23 cellular contexts compared by ENCODE assay signal in genomic region chr20:33175123-33175522, GRCh38. TPM values are rescaled to one million over a fixed set of nuclear protein-coding genes. Genes with fewer than 3 reads are reported as not detected.
DNase-seq lines count a peak whose midpoint lies in the region; ATAC-seq, FAIRE-seq and TF ChIP-seq lines count a peak whose summit lies in the region.
"Had no signal": no experiment of that assay in that cellular context is flagged by ENCODE, and none has a peak within 500 bp of the region (broad histone marks: within the 10 kb centered on the region; RNA-seq: fewer than 3 reads in every experiment).

No MANE protein-coding gene starts in this region.

- BruUV-seq in HepG2 (replicated peaks; lab: Mats Ljungman, UMichigan): no TSS peak
- no TSS peak for BruUV-seq in PC-3 (replicated peaks; lab: Mats Ljungman, UMichigan)

- POLR2A ChIA-PET in HepG2 (lab: Yijun Ruan, JAX) (no interaction called here), PC-3 (lab: Charles Lee; ENCODE audit: unreplicated experiment) (no interaction called here)

- H3K79me2 ChIP-seq in HepG2 (ENCODE audit: insufficient read depth, low read length): no peaks in the 10 kb centered on the region
- no peaks in the 10 kb centered on the region for H3K79me2 ChIP-seq in PC-3 (ENCODE audit: low read length)

- H3K27ac ChIP-seq in RWPE2 (ENCODE audit: poor library complexity, severe bottlenecking) (no peak overlapping the region), HepG2 (ENCODE audit: extremely low read length, insufficient read depth, low read length) (no peak overlapping the region), PC-3 (ENCODE audit: low read length) (no peak overlapping the region)
- H3K27ac ChIP-seq: A549 had no signal

- no peak for TF ChIP-seq RAD21 in HepG2 (CRISPR knock-in tag; IDR thresholded peaks at IDR 0.05)

- H3K9ac ChIP-seq in HepG2 (ENCODE audit: insufficient read depth, low read depth, low read length) (no peak overlapping the region), PC-3 (ENCODE audit: low read length) (no peak overlapping the region)

- FAIRE-seq in HepG2 (lab: Jason Lieb, UNC): no peak
- FAIRE-seq: A549, GM12878, GM18507 had no signal

- DNase-seq in cardiac septum (ENCODE audit: low spot score) (peak; percentile 39), Right ventricle myocardium superior (no peak), RWPE2 (ENCODE audit: low spot score) (peak; percentile 53), HepG2 (ENCODE audit: low spot score) (no peak), PC-3 (no peak)
- no peak for DNase-seq in activated effector memory CD4-positive, alpha-beta T cell treated with anti-CD3 and anti-CD28 coated beads, Interleukin-2, amount 50 U/mL, for 16 hours
- DNase-seq: 8988T; ACHN; AML-193; C1 segment of cervical spinal cord; Calu3; CD4-positive, alpha-beta memory T cell; COR-L47; DMS79; EL; GDM1; H9 had no signal

- intact Hi-C loops in cardiac septum (cut with DNase I): no loop called here
- intact Hi-C loops in Right ventricle myocardium superior (cut with DNase I): no loop called here
- intact Hi-C loops in HepG2 (cut with micrococcal nuclease; ENCODE audit: unreplicated experiment): no loop called here
- intact Hi-C loops in PC-3 (cut with micrococcal nuclease): no loop called here

- CTCF ChIA-PET in HepG2 (lab: Yijun Ruan, JAX; ENCODE audit: low intra/inter-chr PET ratio, low total read pairs) (no interaction called here), PC-3 (lab: Charles Lee) (no interaction called here)

- in situ Hi-C loops in HepG2 (cut with HindIII; ENCODE audit: extremely low pct_ligation_motif_present, low pct_unique_long_range_greater_than_20kb): no loop called here

- H3K9me2 ChIP-seq in PC-3 (replicated peaks; ENCODE audit: low read length): no peaks in the 10 kb centered on the region

- no peak for TF ChIP-seq POLR2A in HepG2 (IDR thresholded peaks at IDR 0.05; ENCODE audit: insufficient read depth in 1 of 2, low read depth in 2 of 2, low read length in 2 of 2)

- H3K4me3 ChIP-seq in RWPE2 (ENCODE audit: severe bottlenecking): no peak overlapping the region
- no peak overlapping the region for H3K4me3 ChIP-seq in HepG2 (replicated peaks in 1 of 3; ENCODE audit: insufficient read depth in 1 of 3, low read depth in 2 of 3, low read length in 3 of 3)
- H3K4me3 ChIP-seq in PC-3 (ENCODE audit: low read length): no peak overlapping the region
- H3K4me3 ChIP-seq: A549, GM12878, GM23338 had no signal

- H3K4me1 ChIP-seq in RWPE2 (ENCODE audit: insufficient read depth, poor library complexity, severe bottlenecking) (no peaks in the 10 kb centered on the region), HepG2 (ENCODE audit: insufficient read depth, low read length) (peaks cover 8% of the 10 kb centered on the region), PC-3 (ENCODE audit: insufficient read depth, low read length) (no peaks in the 10 kb centered on the region)

- H3F3A ChIP-seq in PC-3 (ENCODE audit: low read length, unreplicated experiment): no peaks in the 10 kb centered on the region

- no peaks in the 10 kb centered on the region for H3K36me3 ChIP-seq in RWPE2 (ENCODE audit: low read depth)
- H3K36me3 ChIP-seq in HepG2 (replicated peaks in 1 of 2; ENCODE audit: control insufficient read depth in 1 of 2, insufficient read depth in 2 of 2, low read length in 2 of 2): no peaks in the 10 kb centered on the region
- H3K36me3 ChIP-seq in PC-3 (ENCODE audit: low read depth, low read length): no peaks in the 10 kb centered on the region

- peaks cover 3% of the 10 kb centered on the region for H3K9me3 ChIP-seq in RWPE2 (ENCODE audit: severe bottlenecking)
- H3K9me3 ChIP-seq in HepG2 (ENCODE audit: low read length): no peaks in the 10 kb centered on the region
- H3K9me3 ChIP-seq in PC-3 (ENCODE audit: low read length): no peaks in the 10 kb centered on the region

- H4K20me1 ChIP-seq in HepG2 (ENCODE audit: insufficient read depth, low read length) (no peaks in the 10 kb centered on the region), PC-3 (ENCODE audit: low read length) (no peaks in the 10 kb centered on the region)

- no peaks in the 10 kb centered on the region for H3K27me3 ChIP-seq in RWPE2 (ENCODE audit: insufficient read depth, poor library complexity, severe bottlenecking)
- peaks cover 2 to 17% of the 10 kb centered on the region in 2 experiments; a peak in 2 of 5 replicates for H3K27me3 ChIP-seq in HepG2 (ENCODE audit: control insufficient read depth in 1 of 2, insufficient read depth in 2 of 2, low read length in 2 of 2)
- H3K27me3 ChIP-seq in PC-3 (ENCODE audit: low read length): peaks cover 4% of the 10 kb centered on the region; the same call in 1 of the 2 replicates

- TF ChIP-seq EP300 in HepG2 (IDR thresholded peaks at IDR 0.05; ENCODE audit: low read depth in 2 of 2, low read length in 2 of 2) (no peak), HepG2 (CRISPR knock-in tag; IDR thresholded peaks at IDR 0.05; ENCODE audit: borderline replicate concordance) (no peak)

- WGBS in HepG2 (ENCODE audit: low lambda C conversion rate): 45% methylated on average over 3 of the region's 3 CpGs

- H3K4me2 ChIP-seq in HepG2 (ENCODE audit: low read depth, low read length) (no peak overlapping the region), PC-3 (ENCODE audit: low read length) (no peak overlapping the region)
- H3K4me2 ChIP-seq: A549, GM23338 had no signal

- TF ChIP-seq CTCF in RWPE2 (IDR thresholded peaks at IDR 0.05; ENCODE audit: poor library complexity, severe bottlenecking): no peak
- TF ChIP-seq CTCF in HepG2 (CRISPR knock-in tag; IDR thresholded peaks at IDR 0.05): no peak
- no peak for TF ChIP-seq CTCF in PC-3 (conservative IDR thresholded peaks at IDR 0.05; ENCODE audit: low read depth, low read length)

- H2AFZ ChIP-seq in HepG2 (ENCODE audit: low read length) (no peak overlapping the region), PC-3 (ENCODE audit: low read length) (no peak overlapping the region)
- H2AFZ ChIP-seq: GM23338 had no signal

- ATAC-seq in Right ventricle myocardium superior (ENCODE audit: poor library complexity) (no peak), RWPE2 (ENCODE audit: low read depth) (peak; percentile 47; the same call in 2 of the 3 replicates), HepG2 (peak; percentile 31; the same call in 1 of the 3 replicates), PC-3 (no peak)
- ATAC-seq: A549, GM12878, GM23338 had no signal

TF ChIP-seq in HepG2, 621 proteins besides CTCF, POLR2A, EP300 and RAD21 (continues in another document):
- TF ChIP-seq NFATC3 (CRISPR knock-in tag; IDR thresholded peaks at IDR 0.05) (no peak), FOXK1 (CRISPR knock-in tag; IDR thresholded peaks at IDR 0.05; ENCODE audit: borderline replicate concordance, low read depth) (peak; percentile 29; the same call in 1 of the 2 replicates), ZEB1 (IDR thresholded peaks at IDR 0.05; ENCODE audit: insufficient replicate concordance, low read depth) (peak; percentile 57)

RNA-seq across cellular contexts. Expression of gene BPIFA2, which starts 7.2 kb away (rescaled TPM):
- total RNA-seq in cardiac septum (not detected), Right ventricle myocardium superior (not detected), HepG2 (2016; rRNA removed; fragmentation: Illumina TruSeq; extraction: Trizol) (not detected in 2 replicates), PC-3 (2014; rRNA removed) (not detected in 2 replicates)
- total RNA-seq in HepG2 (2016; cell fraction: cytosol; rRNA removed; fragmentation: Illumina TruSeq; extraction: Trizol; ENCODE audit: low read depth): not detected in 2 replicates
- total RNA-seq in HepG2 (2016; cell fraction: insoluble cytoplasmic fraction; rRNA removed; fragmentation: Illumina TruSeq; extraction: Trizol): not detected in 2 replicates
- not detected in 2 replicates for total RNA-seq in HepG2 (2016; cell fraction: membrane; rRNA removed; fragmentation: Illumina TruSeq; extraction: Trizol)
- total RNA-seq in HepG2 (2016; cell fraction: nucleus; rRNA removed; fragmentation: Illumina TruSeq; extraction: Trizol): not detected in 2 replicates
- polyA plus RNA-seq in HepG2 (2011; rRNA removed): not detected in 2 replicates
- polyA plus RNA-seq in HepG2 (2011; cell fraction: cytosol; rRNA removed): not detected in 2 replicates
- polyA plus RNA-seq in HepG2 (2011; cell fraction: nucleus; rRNA removed): not detected in 2 replicates
- polyA plus RNA-seq in HepG2 (2012): not detected in 2 replicates
- not detected in 2 replicates for polyA plus RNA-seq in HepG2 (2016; cell fraction: cytosol; fragmentation: Illumina TruSeq; extraction: Trizol; ENCODE audit: low read depth)
- not detected in 2 replicates for polyA plus RNA-seq in HepG2 (2016; cell fraction: insoluble cytoplasmic fraction; fragmentation: Illumina TruSeq; extraction: Trizol; ENCODE audit: low read depth)
- not detected in 2 replicates for polyA plus RNA-seq in HepG2 (2016; cell fraction: membrane; fragmentation: Illumina TruSeq; extraction: Trizol; ENCODE audit: low read depth)
- polyA plus RNA-seq in HepG2 (2016; cell fraction: nucleus; fragmentation: Illumina TruSeq; extraction: Trizol; ENCODE audit: insufficient read depth, low read depth): not detected in 2 replicates
- not detected in 2 replicates for polyA minus RNA-seq in HepG2 (2011; rRNA and poly(A)+ RNA removed; ENCODE audit: low replicate concordance)
- polyA minus RNA-seq in HepG2 (2011; cell fraction: cytosol; rRNA and poly(A)+ RNA removed): not detected in 2 replicates
- not detected in 2 replicates for polyA minus RNA-seq in HepG2 (2011; cell fraction: nucleus; rRNA and poly(A)+ RNA removed)
- total RNA-seq: Calu3; CD4-positive, alpha-beta memory T cell; GM12878; GM23338; H4; H9 had no signal
- polyA plus RNA-seq: BJ; CD4-positive, alpha-beta memory T cell; GM12878; GM23338 had no signal

RNA-seq across cellular contexts. Expression of gene BPIFA3, which starts 42.0 kb away (rescaled TPM):
- total RNA-seq in cardiac septum (not detected), Right ventricle myocardium superior (not detected), HepG2 (2016; rRNA removed; fragmentation: Illumina TruSeq; extraction: Trizol) (not detected in 2 replicates), PC-3 (2014; rRNA removed) (not detected in 2 replicates)
- not detected in 2 replicates for total RNA-seq in HepG2 (2016; cell fraction: cytosol; rRNA removed; fragmentation: Illumina TruSeq; extraction: Trizol; ENCODE audit: low read depth)
- total RNA-seq in HepG2 (2016; cell fraction: insoluble cytoplasmic fraction; rRNA removed; fragmentation: Illumina TruSeq; extraction: Trizol): not detected in 2 replicates
- total RNA-seq in HepG2 (2016; cell fraction: membrane; rRNA removed; fragmentation: Illumina TruSeq; extraction: Trizol): not detected in 2 replicates
- not detected in 2 replicates for total RNA-seq in HepG2 (2016; cell fraction: nucleus; rRNA removed; fragmentation: Illumina TruSeq; extraction: Trizol)
- polyA plus RNA-seq in HepG2 (2011; rRNA removed): not detected in 2 replicates
- polyA plus RNA-seq in HepG2 (2011; cell fraction: cytosol; rRNA removed): not detected in 2 replicates
- polyA plus RNA-seq in HepG2 (2011; cell fraction: nucleus; rRNA removed): not detected in 2 replicates
- polyA plus RNA-seq in HepG2 (2012): not detected in 2 replicates
- not detected in 2 replicates for polyA plus RNA-seq in HepG2 (2016; cell fraction: cytosol; fragmentation: Illumina TruSeq; extraction: Trizol; ENCODE audit: low read depth)
- polyA plus RNA-seq in HepG2 (2016; cell fraction: insoluble cytoplasmic fraction; fragmentation: Illumina TruSeq; extraction: Trizol; ENCODE audit: low read depth): not detected in 2 replicates
- not detected in 2 replicates for polyA plus RNA-seq in HepG2 (2016; cell fraction: membrane; fragmentation: Illumina TruSeq; extraction: Trizol; ENCODE audit: low read depth)
- not detected in 2 replicates for polyA plus RNA-seq in HepG2 (2016; cell fraction: nucleus; fragmentation: Illumina TruSeq; extraction: Trizol; ENCODE audit: insufficient read depth, low read depth)
- not detected in 2 replicates for polyA minus RNA-seq in HepG2 (2011; rRNA and poly(A)+ RNA removed; ENCODE audit: low replicate concordance)
- not detected in 2 replicates for polyA minus RNA-seq in HepG2 (2011; cell fraction: cytosol; rRNA and poly(A)+ RNA removed)
- not detected in 2 replicates for polyA minus RNA-seq in HepG2 (2011; cell fraction: nucleus; rRNA and poly(A)+ RNA removed)
- total RNA-seq: Calu3; CD4-positive, alpha-beta memory T cell; GM12878; GM23338; H4; H9 had no signal
- polyA plus RNA-seq: A549; BJ; CD4-positive, alpha-beta memory T cell; GM12878; GM23338 had no signal

Comparison
In these comparisons a context has a peak if more than half of its experiments do, and no peak if none do; other contexts are left out.
1. DNase-seq: peak in cardiac septum (single experiment) and RWPE2 (single experiment); none in Right ventricle myocardium superior (single experiment), HepG2 (single experiment), PC-3 (single experiment) and activated effector memory CD4-positive, alpha-beta T cell treated with anti-CD3 and anti-CD28 coated beads, Interleukin-2, amount 50 U/mL, for 16 hours (single experiment).
2. ATAC-seq: peak in RWPE2 (single experiment) and HepG2 (single experiment); none in Right ventricle myocardium superior (single experiment) and PC-3 (single experiment).